ENCODE assay signal across 15 cellular contexts in the genomic region with DNA sequence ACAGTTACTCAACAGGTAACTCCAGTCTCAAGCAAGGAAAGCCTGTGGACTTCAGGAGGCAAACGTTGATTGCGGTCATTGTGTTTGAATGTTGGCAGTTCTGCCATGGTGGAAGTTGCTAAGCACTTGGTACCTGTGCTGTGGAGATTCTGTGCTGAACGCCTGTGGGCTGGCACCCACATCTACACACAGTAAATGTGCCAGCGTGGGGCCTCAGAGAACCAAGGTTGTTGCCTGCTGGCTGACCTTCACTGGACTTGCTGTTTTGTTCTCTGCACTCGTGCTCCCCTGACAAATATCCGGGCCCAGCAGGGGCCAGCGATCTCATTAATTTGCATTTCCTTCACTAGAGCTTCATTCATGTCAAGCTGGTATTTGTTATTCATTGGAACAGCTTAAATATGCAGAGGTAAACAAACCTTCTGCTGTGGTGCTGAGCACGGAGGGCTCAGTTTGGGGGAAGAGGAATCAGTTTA.
DNase-seq lines count a peak whose midpoint lies in the region; ATAC-seq and TF ChIP-seq lines count a peak whose summit lies in the region.
"Had no signal": no experiment of that assay in that cellular context is flagged by ENCODE, and none has a peak within 500 bp of the region (broad histone marks: within the 10 kb centered on the region; RNA-seq: fewer than 3 reads in every experiment).

No MANE protein-coding gene starts in this region.

- peak overlapping the region; percentile 37 for H3K4me3 Mint-ChIP-seq in neural progenitor cell
- H3K4me3 Mint-ChIP-seq: activated B cell treated with CpG ODN at 0.5 μM for 24 hours; activated naive CD4-positive, alpha-beta T cell treated with anti-CD3 and anti-CD28 coated beads, Interleukin-2, amount 50 U/mL, for 24 hours had no signal

- H3K9me3 Mint-ChIP-seq in neural progenitor cell = no peaks in the 10 kb centered on the region
- H3K9me3 Mint-ChIP-seq: activated B cell treated with CpG ODN at 0.5 μM for 24 hours; activated naive CD4-positive, alpha-beta T cell treated with anti-CD3 and anti-CD28 coated beads, Interleukin-2, amount 50 U/mL, for 24 hours had no signal

- no peaks in the 10 kb centered on the region for H3F3A ChIP-seq in neural progenitor cell (ENCODE audit: low read depth)

- ATAC-seq in heart right ventricle = peak; percentile 76 to 96 (median 86)
- ATAC-seq in GM19035 (IDR thresholded peaks at IDR 0.05; ENCODE audit: unreplicated experiment) = no peak

- H3K4me2 ChIP-seq in neural progenitor cell (peak overlapping the region; percentile 66), Karpas-422 (ENCODE audit: low read depth, low read length, poor library complexity, severe bottlenecking) (no peak overlapping the region)

- no peaks in the 10 kb centered on the region for H3K9me2 ChIP-seq in Karpas-422 (replicated peaks; ENCODE audit: insufficient read depth, low read length)

- H3K27me3 Mint-ChIP-seq in neural progenitor cell (ENCODE audit: insufficient read depth, low read depth) = no peaks in the 10 kb centered on the region
- H3K27me3 Mint-ChIP-seq: activated B cell treated with CpG ODN at 0.5 μM for 24 hours; activated naive CD4-positive, alpha-beta T cell treated with anti-CD3 and anti-CD28 coated beads, Interleukin-2, amount 50 U/mL, for 24 hours had no signal

- no peaks in the 10 kb centered on the region for H3K36me3 Mint-ChIP-seq in neural progenitor cell
- H3K36me3 Mint-ChIP-seq: activated naive CD4-positive, alpha-beta T cell treated with anti-CD3 and anti-CD28 coated beads, Interleukin-2, amount 50 U/mL, for 24 hours had no signal

- POLR2A ChIA-PET in HEK293T (lab: Yijun Ruan, JAX) = no interaction called here

- H3K27me3 ChIP-seq in heart right ventricle (no peaks in the 10 kb centered on the region), neural progenitor cell (no peaks in the 10 kb centered on the region), Karpas-422 (ENCODE audit: low read length) (no peaks in the 10 kb centered on the region)

- H3K79me2 ChIP-seq in neural progenitor cell (ENCODE audit: low read depth) (no peaks in the 10 kb centered on the region), Karpas-422 (ENCODE audit: low read length) (no peaks in the 10 kb centered on the region)

- H2AFZ ChIP-seq in neural progenitor cell (replicated peaks) (no peak overlapping the region), Karpas-422 (ENCODE audit: low read length) (no peak overlapping the region)

- H3K9me3 ChIP-seq in heart right ventricle (no peaks in the 10 kb centered on the region), neural progenitor cell (ENCODE audit: low read depth) (no peaks in the 10 kb centered on the region), Karpas-422 (ENCODE audit: low read length) (no peaks in the 10 kb centered on the region)

- intact Hi-C loops in heart right ventricle (cut with DNase I) = loop anchor here in 2 of 10 donors (10.0 kb wide), 2 partner anchors 87 to 127 kb away; a partner anchor contains a TSS

- CTCF ChIA-PET in HEK293T (lab: Yijun Ruan, JAX) = no interaction called here

- H3K36me3 ChIP-seq in heart right ventricle (no peaks in the 10 kb centered on the region), neural progenitor cell (no peaks in the 10 kb centered on the region), Karpas-422 (ENCODE audit: insufficient read depth, low read length) (no peaks in the 10 kb centered on the region)

- no peak for TF ChIP-seq CTCF in heart right ventricle (IDR thresholded peaks at IDR 0.05)
- no peak for TF ChIP-seq CTCF in neural progenitor cell (IDR thresholded peaks at IDR 0.05)

- H3K9ac ChIP-seq in neural progenitor cell (no peak overlapping the region), Karpas-422 (ENCODE audit: low read length) (no peak overlapping the region)

- DNase-seq in COR-L47 (lab: John Stamatoyannopoulos, UW) = peak; percentile 82
- DNase-seq in NCI-H526 (lab: John Stamatoyannopoulos, UW) = peak; percentile 14 to 59
- peak; percentile 48 to 56 for DNase-seq in heart right ventricle
- DNase-seq in neural progenitor cell (ENCODE audit: low spot score) = peak; percentile 65
- DNase-seq in Karpas-422 = no peak
- no peak for DNase-seq in activated CD4-positive, alpha-beta T cell treated with anti-CD3 and anti-CD28 coated beads for 4 hours
- no peak for DNase-seq in HEK293T (ENCODE audit: extremely low spot score)
- DNase-seq: activated B cell treated with CpG ODN at 0.5 μM for 24 hours; activated CD8-positive, alpha-beta memory T cell treated with anti-CD3 and anti-CD28 coated beads, Interleukin-2, amount 50 U/mL, for 48 hours; central memory CD4-positive, alpha-beta T cell; KBM-7; NCI-H187; OCI-M1 had no signal

- peak overlapping the region; percentile 70 for H3K27ac Mint-ChIP-seq in neural progenitor cell
- H3K27ac Mint-ChIP-seq: activated B cell treated with CpG ODN at 0.5 μM for 24 hours; activated naive CD4-positive, alpha-beta T cell treated with anti-CD3 and anti-CD28 coated beads, Interleukin-2, amount 50 U/mL, for 24 hours had no signal

- WGBS in heart right ventricle, 2 donors = 28 to 35% methylated on average over 8 of the region's 8 CpGs

- H3K27ac ChIP-seq in heart right ventricle = peak overlapping the region; percentile 28 to 86 (median 74)
- H3K27ac ChIP-seq in neural progenitor cell = no peak overlapping the region
- H3K27ac ChIP-seq in Karpas-422 (ENCODE audit: low read length) = no peak overlapping the region

- H4K20me1 ChIP-seq in neural progenitor cell (ENCODE audit: low read depth) (no peaks in the 10 kb centered on the region), Karpas-422 (ENCODE audit: insufficient read depth, low read depth, low read length) (no peaks in the 10 kb centered on the region)

- no peak overlapping the region for H3K4me3 ChIP-seq in heart right ventricle
- peak overlapping the region; percentile 18 for H3K4me3 ChIP-seq in neural progenitor cell
- H3K4me3 ChIP-seq in Karpas-422 (ENCODE audit: low read length) = no peak overlapping the region

- H3K4me1 ChIP-seq in heart right ventricle (peaks cover 0 to 50% (median 23%) of the 10 kb centered on the region in 9 donors), neural progenitor cell (peaks cover 40% of the 10 kb centered on the region), Karpas-422 (ENCODE audit: low read length) (no peaks in the 10 kb centered on the region)

- H3K4me1 Mint-ChIP-seq in neural progenitor cell = peaks cover 69% of the 10 kb centered on the region
- H3K4me1 Mint-ChIP-seq: activated B cell treated with CpG ODN at 0.5 μM for 24 hours; activated naive CD4-positive, alpha-beta T cell treated with anti-CD3 and anti-CD28 coated beads, Interleukin-2, amount 50 U/mL, for 24 hours had no signal

TF ChIP-seq in HEK293T, 16 proteins besides CTCF, POLR2A, EP300 and RAD21:
- TF ChIP-seq FOXM1 (IDR thresholded peaks at IDR 0.05; ENCODE audit: borderline replicate concordance) (no peak), FOXA1 (IDR thresholded peaks at IDR 0.05) (no peak), L3MBTL2 (conservative IDR thresholded peaks at IDR 0.05) (no peak)

Comparison
In these comparisons a context has a peak if more than half of its experiments do, and no peak if none do; other contexts are left out.
1. DNase-seq: peak in COR-L47 (single experiment), NCI-H526 (2 of 2), heart right ventricle (2 of 2) and neural progenitor cell (single experiment); none in Karpas-422 (single experiment), activated CD4-positive, alpha-beta T cell treated with anti-CD3 and anti-CD28 coated beads for 4 hours (0 of 2) and HEK293T (single experiment).
2. H3K27ac ChIP-seq: peak in heart right ventricle (10 of 10); none in neural progenitor cell (single experiment) and Karpas-422 (single experiment).